In the genomic region with DNA sequence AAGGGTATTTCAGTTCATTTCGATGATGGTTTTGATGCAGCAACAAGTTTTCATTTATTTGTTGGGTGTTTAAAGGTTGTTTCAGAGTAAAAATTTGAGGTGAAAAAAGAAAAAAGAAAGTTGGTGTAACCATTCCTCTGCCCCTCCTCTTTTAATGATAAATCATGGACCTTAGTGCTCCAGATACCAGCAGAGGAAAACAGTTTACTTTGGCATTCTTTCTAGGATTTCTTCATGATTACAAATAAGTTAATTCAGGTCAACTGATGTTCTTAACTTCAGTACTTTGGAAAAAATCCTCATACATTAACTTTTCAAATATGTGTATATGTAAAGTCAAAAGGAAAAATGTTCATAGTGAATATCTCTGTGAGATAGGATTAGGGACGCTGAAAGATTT, we compare ENCODE assay signal across 24 cellular contexts. TPM values are rescaled to one million over a fixed set of nuclear protein-coding genes. Genes with fewer than 3 reads are reported as not detected.
"Had no signal": no experiment of that assay in that cellular context is flagged by ENCODE, and none has a peak within 500 bp of the region (broad histone marks: within the 10 kb centered on the region; RNA-seq: fewer than 3 reads in every experiment).

No MANE protein-coding gene starts in this region.

- DNase-seq: IMR-90, Kasumi-1, MM.1S, NCI-H1092 treated with DMSO at 0.1 percent for 48 hours, NCI-H1436, NCI-H187, NCI-H2029, NCI-H2081 treated with DMSO at 0.1 percent for 48 hours, NCI-H2171, NCI-H226, NCI-H446, NCI-H510A, NCI-H524 treated with DMSO at 0.1 percent for 48 hours, NCI-H69, NCI-H774, Right ventricle myocardium superior, RPMI8226, SIG-M5 had no signal

- H3K36me3 ChIP-seq: SJSA1 had no signal

- H3K4me3 ChIP-seq: SJSA1, SK-N-MC had no signal

- H3K27ac ChIP-seq: KMS-11, SJSA1, SK-N-MC had no signal

- H3K9ac ChIP-seq: KMS-11 had no signal

- H3K9me3 ChIP-seq: SJSA1 had no signal

- H3K27me3 ChIP-seq: SJSA1 had no signal

- FAIRE-seq: RCC 7860 had no signal

RNA-seq across cellular contexts. Expression of a gene that starts 2.0 kb away (rescaled TPM):
- total RNA-seq: IMR-90 had no signal
- polyA plus RNA-seq: IMR-90 had no signal

RNA-seq across cellular contexts. Expression of a gene that starts 9.3 kb away (rescaled TPM):
- total RNA-seq: HT-29, IMR-90, M059J, Right ventricle myocardium superior, SJSA1 had no signal
- polyA plus RNA-seq: IMR-90 had no signal

RNA-seq across cellular contexts. Expression of a gene that starts 36.6 kb away (rescaled TPM):
- total RNA-seq: IMR-90, M059J, SJSA1 had no signal
- polyA plus RNA-seq: IMR-90 had no signal
